21 cellular contexts compared by ENCODE assay signal in the genomic region with DNA sequence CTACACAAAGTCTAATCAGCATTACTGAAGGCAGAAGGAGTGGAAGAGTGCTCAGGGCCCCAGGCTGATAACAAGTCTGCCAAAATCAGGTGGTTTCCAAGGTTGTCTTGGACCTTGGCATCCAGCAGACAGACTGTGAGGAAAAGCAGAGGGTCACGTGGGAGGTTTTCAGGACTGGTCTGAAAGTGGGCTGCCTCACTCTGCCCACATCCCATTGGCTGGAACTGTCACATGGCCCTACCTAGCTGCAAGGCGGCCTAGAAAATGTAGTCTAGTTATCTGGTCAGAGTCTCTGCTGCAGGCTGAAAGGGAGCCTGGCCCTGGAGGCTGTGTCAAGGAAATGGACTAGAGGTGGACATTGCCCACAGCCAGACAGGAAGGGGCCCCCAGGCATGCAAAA.
"Had no signal": no experiment of that assay in that cellular context is flagged by ENCODE, and none has a peak within 500 bp of the region (broad histone marks: within the 10 kb centered on the region; RNA-seq: fewer than 3 reads in every experiment).

No MANE protein-coding gene starts in this region.

- H3K9me3 ChIP-seq: breast epithelium had no signal

- H3K27ac Mint-ChIP-seq: activated CD8-positive, alpha-beta T cell treated with anti-CD3 and anti-CD28 coated beads for 36 hours; activated naive CD4-positive, alpha-beta T cell treated with anti-CD3 and anti-CD28 coated beads, Interleukin-2, amount 50 U/mL, for 24 hours; activated T-helper 1 cell treated with anti-CD3 and anti-CD28 coated beads, Interleukin-12 subunit alpha, Interleukin-12 subunit beta, Interleukin-2, Interleukin-4 antibody, amounts not matched to agents 30 ng/mL and 10 ng/mL and 1 ng/mL, durations not matched to agents 14 hours and 24 hours and 36 hours; T-helper 17 cell had no signal

- H3K27me3 Mint-ChIP-seq: activated naive CD4-positive, alpha-beta T cell treated with anti-CD3 and anti-CD28 coated beads, Interleukin-2, amount 50 U/mL, for 24 hours had no signal

- H2AFZ ChIP-seq: PC-9 had no signal

- H3K4me1 ChIP-seq: breast epithelium had no signal

- H3K4me3 ChIP-seq: breast epithelium, PC-9 had no signal

- H3K4me1 Mint-ChIP-seq: activated naive CD4-positive, alpha-beta T cell treated with anti-CD3 and anti-CD28 coated beads, Interleukin-2, amount 50 U/mL, for 24 hours; T-helper 17 cell had no signal

- H3K4me3 Mint-ChIP-seq: activated CD8-positive, alpha-beta T cell treated with anti-CD3 and anti-CD28 coated beads for 36 hours; activated naive CD4-positive, alpha-beta T cell treated with anti-CD3 and anti-CD28 coated beads, Interleukin-2, amount 50 U/mL, for 24 hours; activated T-helper 1 cell treated with anti-CD3 and anti-CD28 coated beads, Interleukin-12 subunit alpha, Interleukin-12 subunit beta, Interleukin-2, Interleukin-4 antibody, amounts not matched to agents 30 ng/mL and 10 ng/mL and 1 ng/mL, durations not matched to agents 14 hours and 24 hours and 36 hours; T-helper 17 cell had no signal

- H3K4me2 ChIP-seq: PC-9 had no signal

- H3K36me3 Mint-ChIP-seq: activated naive CD4-positive, alpha-beta T cell treated with anti-CD3 and anti-CD28 coated beads, Interleukin-2, amount 50 U/mL, for 24 hours had no signal

- H3K9me3 Mint-ChIP-seq: activated CD8-positive, alpha-beta T cell treated with anti-CD3 and anti-CD28 coated beads for 36 hours; activated naive CD4-positive, alpha-beta T cell treated with anti-CD3 and anti-CD28 coated beads, Interleukin-2, amount 50 U/mL, for 24 hours; activated T-helper 1 cell treated with anti-CD3 and anti-CD28 coated beads, Interleukin-12 subunit alpha, Interleukin-12 subunit beta, Interleukin-2, Interleukin-4 antibody, amounts not matched to agents 30 ng/mL and 10 ng/mL and 1 ng/mL, durations not matched to agents 14 hours and 24 hours and 36 hours had no signal

- H3K36me3 ChIP-seq: breast epithelium had no signal

- H3K27ac ChIP-seq: breast epithelium, PC-9 had no signal

- ATAC-seq: activated CD8-positive, alpha-beta T cell treated with anti-CD3 and anti-CD28 coated beads for 36 hours; T-helper 17 cell had no signal

- DNase-seq: activated CD4-positive, alpha-beta T cell treated with anti-CD3 and anti-CD28 coated beads for 4 hours; activated CD4-positive, CD25-positive, alpha-beta regulatory T cell; activated CD8-positive, alpha-beta memory T cell treated with anti-CD3 and anti-CD28 coated beads, Interleukin-2, amount 50 U/mL, for 48 hours; activated CD8-positive, alpha-beta T cell treated with anti-CD3 and anti-CD28 coated beads for 36 hours; activated effector memory CD4-positive, alpha-beta T cell treated with Interleukin-2 at 50 U/mL for 16 hours; activated naive CD4-positive, alpha-beta T cell; activated T-cell treated with anti-CD3 and anti-CD28 coated beads, Interleukin-2, amount 50 U/mL, for 1 hour; aorta; Kasumi-1; NCI-H1105 treated with DMSO at 0.1 percent for 48 hours; NCI-H1436 treated with DMSO at 0.1 percent for 48 hours; NCI-H187; NCI-H2081; NCI-H446; PC-9; SHP77 treated with DMSO at 0.1 percent for 48 hours; T-helper 17 cell; T-helper 9 cell had no signal
